In genomic region chr10:17029581-17030271, GRCh38 we compare ENCODE assay signal across 1 cellular context.
A peak's percentile ranks its signal among the peaks of the same experiment; 100 is the strongest.
TF ChIP-seq lines count a peak whose summit lies in the region.

No MANE protein-coding gene starts in this region.

TF ChIP-seq in K562, 482 proteins besides CTCF, POLR2A, EP300 and RAD21 (continued from another document):
- TF ChIP-seq CREB5 (CRISPR knock-in tag; IDR thresholded peaks at IDR 0.05) (no peak), NR0B1 (IDR thresholded peaks at IDR 0.05; ENCODE audit: partially characterized antibody) (no peak), E2F8 (IDR thresholded peaks at IDR 0.05; ENCODE audit: low read depth, partially characterized antibody) (no peak), FOSL1 (tag; conservative IDR thresholded peaks at IDR 0.05) (peak; percentile 99), ATF2 (CRISPR knock-in tag; IDR thresholded peaks at IDR 0.05) (no peak), E2F4 (CRISPR knock-in tag; IDR thresholded peaks at IDR 0.05; ENCODE audit: low read depth) (no peak), ZNF79 (CRISPR knock-in tag; IDR thresholded peaks at IDR 0.05; ENCODE audit: low read depth) (no peak), TCF3 (CRISPR knock-in tag; IDR thresholded peaks at IDR 0.05) (peak; percentile 75), PHF21A (IDR thresholded peaks at IDR 0.05; ENCODE audit: borderline replicate concordance, low read depth) (peak; percentile 75; the same call in 1 of the 2 replicates), CGGBP1 (CRISPR knock-in tag; IDR thresholded peaks at IDR 0.05) (no peak), CAMTA2 (CRISPR knock-in tag; conservative IDR thresholded peaks at IDR 0.05) (no peak), HNRNPH1 (optimal IDR thresholded peaks at IDR 0.05; ENCODE audit: low read depth, low read length) (no peak), ZBTB2 (IDR thresholded peaks at IDR 0.05) (no peak; the same call in none of the 2 replicates), ID3 (CRISPR knock-in tag; IDR thresholded peaks at IDR 0.05) (no peak), ID3 (tag; IDR thresholded peaks at IDR 0.05) (peak; percentile 60; the same call in 1 of the 2 replicates), CBX3 (IDR thresholded peaks at IDR 0.05; ENCODE audit: borderline replicate concordance in 1 of 2, low read length in 2 of 2) (no peak), TAL1 (IDR thresholded peaks at IDR 0.05) (peak; percentile 65; the same call in 1 of the 2 replicates), NR2F6 (CRISPR knock-in tag; IDR thresholded peaks at IDR 0.05) (no peak), KDM1A (IDR thresholded peaks at IDR 0.05) (peak; percentile 98), FOXA3 (CRISPR knock-in tag; conservative IDR thresholded peaks at IDR 0.05 in 1 of 2, IDR thresholded peaks at IDR 0.05 in 1 of 2) (no peak), MLX (CRISPR knock-in tag; conservative IDR thresholded peaks at IDR 0.05) (no peak), BDP1 (IDR thresholded peaks at IDR 0.05; ENCODE audit: insufficient read depth, insufficient read length) (no peak), PTTG1 (tag; IDR thresholded peaks at IDR 0.05; ENCODE audit: low read depth) (no peak), DPF2 (IDR thresholded peaks at IDR 0.05) (peak; percentile 98), HDAC6 (IDR thresholded peaks at IDR 0.05; ENCODE audit: low read depth, low read length) (no peak), GTF2F1 (IDR thresholded peaks at IDR 0.05; ENCODE audit: low read depth, low read length) (no peak), DDX20 (tag; IDR thresholded peaks at IDR 0.05; ENCODE audit: low read depth) (no peak), NCOR1 (IDR thresholded peaks at IDR 0.05) (peak; percentile 80), USF1 (CRISPR knock-in tag; IDR thresholded peaks at IDR 0.05) (no peak), MAZ (CRISPR knock-in tag; conservative IDR thresholded peaks at IDR 0.05 in 1 of 2, IDR thresholded peaks at IDR 0.05 in 1 of 2) (no peak; a peak in 1 of 4 replicates), TEAD1 (CRISPR knock-in tag; IDR thresholded peaks at IDR 0.05) (no peak), SRF (CRISPR knock-in tag; IDR thresholded peaks at IDR 0.05) (no peak), FOXK2 (conservative IDR thresholded peaks at IDR 0.05 in 1 of 2, IDR thresholded peaks at IDR 0.05 in 1 of 2; ENCODE audit: low read depth in 2 of 2) (no peak), SMAD3 (CRISPR knock-in tag; conservative IDR thresholded peaks at IDR 0.05) (no peak), PHF8 (IDR thresholded peaks at IDR 0.05; ENCODE audit: borderline replicate concordance, low read length) (no peak), MED1 (CRISPR knock-in tag; IDR thresholded peaks at IDR 0.05; ENCODE audit: borderline replicate concordance) (no peak), ERF (CRISPR knock-in tag; IDR thresholded peaks at IDR 0.05) (no peak), DACH1 (IDR thresholded peaks at IDR 0.05; ENCODE audit: partially characterized antibody) (peak; percentile 17), CBX5 (IDR thresholded peaks at IDR 0.05; ENCODE audit: borderline replicate concordance, low read depth) (no peak)
